ENCODE assay signal across 1 cellular context in the genomic region with DNA sequence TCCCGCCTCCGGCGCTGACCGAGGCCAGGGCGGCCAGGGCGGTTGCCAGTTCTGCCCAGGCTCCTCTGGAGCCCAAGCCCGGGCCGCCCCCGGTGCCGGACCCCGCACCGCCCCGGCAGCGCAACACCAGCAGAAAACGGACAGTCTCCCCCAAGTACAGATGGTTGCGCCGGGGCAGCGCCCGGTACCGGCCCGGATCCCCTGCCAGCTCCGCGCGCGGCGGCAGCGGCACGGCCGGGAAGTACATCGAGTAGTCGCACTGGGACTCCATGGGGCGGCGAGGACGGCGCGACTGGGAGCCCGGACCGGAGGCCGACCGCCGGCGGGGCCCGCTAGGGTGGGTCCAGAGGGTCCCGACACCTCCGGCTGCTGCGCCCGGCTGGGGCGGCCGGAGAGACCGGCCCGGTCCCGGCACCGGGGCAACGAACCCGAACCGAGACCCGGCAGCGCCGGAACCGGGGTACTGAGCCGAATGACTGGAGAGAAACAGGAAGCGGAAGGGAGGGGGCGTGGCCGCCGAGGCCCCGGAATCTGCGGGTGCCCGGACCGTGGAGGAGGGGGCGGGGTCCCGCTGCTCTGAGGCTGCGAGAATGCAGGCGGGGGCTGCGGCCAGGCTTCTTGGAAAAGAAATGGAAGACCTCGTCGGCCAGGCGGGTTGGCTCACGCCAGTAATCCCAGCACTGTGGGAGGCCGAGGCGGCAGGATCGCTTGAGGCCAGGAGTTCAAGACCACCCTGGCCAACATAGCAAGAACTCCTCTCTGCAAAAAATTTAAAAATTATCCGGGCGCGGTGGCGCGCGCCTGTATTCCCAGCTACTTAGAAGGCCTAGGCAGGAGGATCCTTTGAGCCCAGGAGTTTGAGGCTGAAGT.
TF ChIP-seq lines count a peak whose summit lies in the region.

A gene with protein sequence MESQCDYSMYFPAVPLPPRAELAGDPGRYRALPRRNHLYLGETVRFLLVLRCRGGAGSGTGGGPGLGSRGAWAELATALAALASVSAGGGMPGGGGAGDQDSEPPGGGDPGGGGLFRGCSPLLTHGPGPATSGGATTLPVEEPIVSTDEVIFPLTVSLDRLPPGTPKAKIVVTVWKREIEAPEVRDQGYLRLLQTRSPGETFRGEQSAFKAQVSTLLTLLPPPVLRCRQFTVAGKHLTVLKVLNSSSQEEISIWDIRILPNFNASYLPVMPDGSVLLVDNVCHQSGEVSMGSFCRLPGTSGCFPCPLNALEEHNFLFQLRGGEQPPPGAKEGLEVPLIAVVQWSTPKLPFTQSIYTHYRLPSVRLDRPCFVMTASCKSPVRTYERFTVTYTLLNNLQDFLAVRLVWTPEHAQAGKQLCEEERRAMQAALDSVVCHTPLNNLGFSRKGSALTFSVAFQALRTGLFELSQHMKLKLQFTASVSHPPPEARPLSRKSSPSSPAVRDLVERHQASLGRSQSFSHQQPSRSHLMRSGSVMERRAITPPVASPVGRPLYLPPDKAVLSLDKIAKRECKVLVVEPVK (minus strand): TSS at position 495 of the 870 bp plus-strand sequence. CDS start 224 bp downstream, at position 271.

TF ChIP-seq in H1, 55 proteins besides CTCF, POLR2A, EP300 and RAD21 (continued from another document):
- TF ChIP-seq HDAC2 (IDR thresholded peaks at IDR 0.05; ENCODE audit: borderline replicate concordance in 1 of 2, low read depth in 2 of 2, low read length in 2 of 2): peak in 1 of 2 experiments; percentile 62; a peak in 1 of 4 replicates
- no peak for TF ChIP-seq BACH1 (IDR thresholded peaks at IDR 0.05; ENCODE audit: low read length)
- TF ChIP-seq SRF (IDR thresholded peaks at IDR 0.05; ENCODE audit: low read depth, low read length): no peak
- TF ChIP-seq, protein P1, sequence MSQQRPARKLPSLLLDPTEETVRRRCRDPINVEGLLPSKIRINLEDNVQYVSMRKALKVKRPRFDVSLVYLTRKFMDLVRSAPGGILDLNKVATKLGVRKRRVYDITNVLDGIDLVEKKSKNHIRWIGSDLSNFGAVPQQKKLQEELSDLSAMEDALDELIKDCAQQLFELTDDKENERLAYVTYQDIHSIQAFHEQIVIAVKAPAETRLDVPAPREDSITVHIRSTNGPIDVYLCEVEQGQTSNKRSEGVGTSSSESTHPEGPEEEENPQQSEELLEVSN (IDR thresholded peaks at IDR 0.05): no peak
- TF ChIP-seq BCL11A (IDR thresholded peaks at IDR 0.05; ENCODE audit: low read depth in 2 of 2, low read length in 2 of 2): no peak
- TF ChIP-seq YY1 (IDR thresholded peaks at IDR 0.05; ENCODE audit: low read depth, low read length): no peak
- TF ChIP-seq SUZ12 (IDR thresholded peaks at IDR 0.05; ENCODE audit: low read length): no peak
TF ChIP-seq in H1: peak in this region for 17.
